ENCODE assay signal across 2 cellular contexts in genomic region chr5:6869677-6870076, GRCh38.
TF ChIP-seq lines count a peak whose summit lies in the region.

No MANE protein-coding gene starts in this region.

TF ChIP-seq in HEK293, 187 proteins besides CTCF, POLR2A, EP300 and RAD21:
- TF ChIP-seq ZNF404 (tag by site-specific recombination; IDR thresholded peaks at IDR 0.05), result no peak
- no peak for TF ChIP-seq ZNF274 (IDR thresholded peaks at IDR 0.05; ENCODE audit: low read length)
- TF ChIP-seq ZNF274 (tag by site-specific recombination; IDR thresholded peaks at IDR 0.05; ENCODE audit: borderline replicate concordance), result 0 out of 2 replicates have a peak, but pooled peaks have one; percentile 19
TF ChIP-seq in HEK293: peak in this region for 1.

TF ChIP-seq in H1, 55 proteins besides CTCF, POLR2A, EP300 and RAD21:
- no peak for TF ChIP-seq CBX8 (IDR thresholded peaks at IDR 0.05; ENCODE audit: borderline replicate concordance, low read depth, low read length)
- no peak for TF ChIP-seq HDAC2 (IDR thresholded peaks at IDR 0.05; ENCODE audit: borderline replicate concordance in 1 of 2, low read depth in 2 of 2, low read length in 2 of 2)
- TF ChIP-seq SIX5 (IDR thresholded peaks at IDR 0.05; ENCODE audit: low read depth, low read length), result no peak
- TF ChIP-seq SAP30 (IDR thresholded peaks at IDR 0.05; ENCODE audit: insufficient read depth, insufficient replicate concordance, low read length), result no peak
- TF ChIP-seq ATF2 (IDR thresholded peaks at IDR 0.05; ENCODE audit: low read length), result no peak
- TF ChIP-seq CREB1 (IDR thresholded peaks at IDR 0.05), result no peak
